8 cellular contexts compared by ENCODE assay signal in the genomic region with DNA sequence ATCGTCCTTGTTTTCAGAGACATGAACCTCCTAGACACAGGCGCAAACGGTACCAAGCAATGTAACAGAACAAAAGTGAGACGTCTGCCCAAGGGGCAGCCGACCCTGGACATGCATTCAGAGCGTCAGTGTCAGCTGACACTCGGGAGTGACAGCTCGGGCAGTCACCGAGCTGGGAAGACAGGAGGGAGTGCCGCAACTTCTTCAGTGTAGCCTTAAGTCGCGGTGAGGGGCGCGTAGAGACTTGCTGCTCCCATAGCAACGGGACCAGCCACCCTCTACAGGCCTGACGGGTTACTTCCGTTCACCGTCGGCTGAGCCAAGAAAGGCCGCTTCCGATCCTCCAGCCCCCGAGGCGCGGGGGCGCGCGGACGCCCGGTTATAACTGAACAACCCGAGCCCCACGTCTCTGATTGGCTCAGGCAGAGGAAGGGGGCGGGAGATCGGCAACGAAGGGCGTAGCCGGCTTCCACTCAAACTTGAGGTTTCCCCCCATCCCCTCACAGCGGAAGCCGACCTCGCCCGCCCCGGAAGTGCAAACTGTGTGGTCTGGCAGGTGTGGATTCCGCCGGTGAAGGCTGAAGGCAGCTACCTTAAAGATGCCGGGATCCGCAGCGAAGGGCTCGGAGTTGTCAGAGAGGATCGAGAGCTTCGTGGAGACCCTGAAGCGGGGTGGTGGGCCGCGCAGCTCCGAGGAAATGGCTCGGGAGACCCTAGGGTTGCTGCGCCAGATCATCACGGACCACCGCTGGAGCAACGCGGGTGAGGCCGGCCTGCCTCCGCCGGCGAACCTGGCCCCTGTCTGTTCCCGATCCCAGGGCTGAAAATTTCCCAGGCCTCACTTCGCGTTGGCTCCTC. TPM values are rescaled to one million over a fixed set of nuclear protein-coding genes. Genes with fewer than 3 reads are reported as not detected.
DNase-seq lines count a peak whose midpoint lies in the region; ATAC-seq and TF ChIP-seq lines count a peak whose summit lies in the region.

A gene (plus strand): TSS at position 530 of the 858 bp plus-strand sequence. CDS start 70 bp downstream, at position 600.

- peaks cover 7 to 21% (median 16%) of the 10 kb centered on the region in 4 donors for H3K36me3 ChIP-seq in liver (ENCODE audit: control insufficient read depth in 4 of 4, insufficient read depth in 3 of 4, low read depth in 1 of 4, low read length in 3 of 4)

- intact Hi-C loops in CD14-positive monocyte (cut with micrococcal nuclease): loop anchor here in 1 of 2 donors (5.0 to 10.0 kb wide), 2 partner anchors 35 to 62 kb away; a partner anchor contains a TSS

- H3K9ac ChIP-seq in liver (ENCODE audit: low read depth in 1 of 2, low read length in 2 of 2): peak within 1 kb of the TSS; percentile 45 to 82

- DNase-seq in CD14-positive monocyte (ENCODE audit: low spot score) (peak; percentile 92), NCI-H82 (lab: John Stamatoyannopoulos, UW) (peak; percentile 98), dermis microvascular lymphatic vessel endothelial cell (ENCODE audit: low read depth in 2 of 2) (peak; percentile 72 to 94)
- DNase-seq in activated CD4-positive, alpha-beta T cell treated with anti-CD3 and anti-CD28 coated beads, Interleukin-2, amount 50 U/mL, for 48 hours: peak; percentile 100
- peak; percentile 99 for DNase-seq in stimulated activated CD4-positive, alpha-beta T cell treated with anti-CD3 and anti-CD28 coated beads, Interleukin-4, amount 100 ng/mL, for 24 hours

- H3K9me3 Mint-ChIP-seq in CD14-positive monocyte: peaks cover 0 to 5% (median 0%) of the 10 kb centered on the region in 7 donors

- TF ChIP-seq CTCF in CD14-positive monocyte (IDR thresholded peaks at IDR 0.05) (peak; percentile 22), liver (IDR thresholded peaks at IDR 0.05; ENCODE audit: low read depth, low read length, missing input control) (no peak)

- ATAC-seq in GM19397 (IDR thresholded peaks at IDR 0.05; ENCODE audit: unreplicated experiment) (peak; percentile 96), HG03571 (IDR thresholded peaks at IDR 0.05; ENCODE audit: unreplicated experiment) (peak; percentile 97)

- peak within 1 kb of the TSS; percentile 93 to 99 (median 97) for H3K27ac Mint-ChIP-seq in CD14-positive monocyte

- H3K36me3 Mint-ChIP-seq in CD14-positive monocyte: peaks cover 27 to 35% of the 10 kb centered on the region in 2 donors

- peak within 1 kb of the TSS; percentile 86 to 91 (median 87) for H3K4me3 ChIP-seq in liver (ENCODE audit: low read depth in 1 of 3, low read length in 3 of 3)

- H3K4me1 Mint-ChIP-seq in CD14-positive monocyte: peaks cover 27% of the 10 kb centered on the region

- H3K27me3 Mint-ChIP-seq in CD14-positive monocyte (ENCODE audit: low read depth in 3 of 3): peaks cover 0 to 3% (median 2%) of the 10 kb centered on the region in 3 donors

- peak; percentile 47 to 59 for TF ChIP-seq RAD21 in liver (IDR thresholded peaks at IDR 0.05)

- peaks cover 0 to 3% (median 0%) of the 10 kb centered on the region in 4 donors for H3K9me3 ChIP-seq in liver (ENCODE audit: control insufficient read depth in 4 of 4, low read length in 3 of 4)

- peak within 1 kb of the TSS; percentile 74 to 85 for H3K27ac ChIP-seq in liver (ENCODE audit: low read depth in 1 of 2, low read length in 2 of 2)

- no peaks in the 10 kb centered on the region for H3K27me3 ChIP-seq in liver (ENCODE audit: control insufficient read depth in 4 of 4, insufficient read depth in 4 of 4, low read length in 3 of 4)

- H3K4me3 Mint-ChIP-seq in CD14-positive monocyte: peak within 1 kb of the TSS; percentile 98 to 99

- 1% methylated on average over 66 of the region's 66 CpGs for WGBS in liver

- H3K4me1 ChIP-seq in liver (ENCODE audit: control insufficient read depth in 4 of 4, insufficient read depth in 4 of 4, low read length in 3 of 4): peaks cover 0 to 17% (median 12%) of the 10 kb centered on the region in 4 donors

TF ChIP-seq in liver, 16 proteins besides CTCF, POLR2A, EP300 and RAD21:
- TF ChIP-seq TAF1 (conservative IDR thresholded peaks at IDR 0.05): peak; percentile 61
- TF ChIP-seq RXRA (IDR thresholded peaks at IDR 0.05): peak; percentile 88 to 92
- TF ChIP-seq FOXA2 (IDR thresholded peaks at IDR 0.05): no peak
- TF ChIP-seq, protein P1, sequence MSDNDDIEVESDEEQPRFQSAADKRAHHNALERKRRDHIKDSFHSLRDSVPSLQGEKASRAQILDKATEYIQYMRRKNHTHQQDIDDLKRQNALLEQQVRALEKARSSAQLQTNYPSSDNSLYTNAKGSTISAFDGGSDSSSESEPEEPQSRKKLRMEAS (IDR thresholded peaks at IDR 0.05): peak; percentile 67
- no peak for TF ChIP-seq HNF4G (IDR thresholded peaks at IDR 0.05)
- TF ChIP-seq, protein P2, sequence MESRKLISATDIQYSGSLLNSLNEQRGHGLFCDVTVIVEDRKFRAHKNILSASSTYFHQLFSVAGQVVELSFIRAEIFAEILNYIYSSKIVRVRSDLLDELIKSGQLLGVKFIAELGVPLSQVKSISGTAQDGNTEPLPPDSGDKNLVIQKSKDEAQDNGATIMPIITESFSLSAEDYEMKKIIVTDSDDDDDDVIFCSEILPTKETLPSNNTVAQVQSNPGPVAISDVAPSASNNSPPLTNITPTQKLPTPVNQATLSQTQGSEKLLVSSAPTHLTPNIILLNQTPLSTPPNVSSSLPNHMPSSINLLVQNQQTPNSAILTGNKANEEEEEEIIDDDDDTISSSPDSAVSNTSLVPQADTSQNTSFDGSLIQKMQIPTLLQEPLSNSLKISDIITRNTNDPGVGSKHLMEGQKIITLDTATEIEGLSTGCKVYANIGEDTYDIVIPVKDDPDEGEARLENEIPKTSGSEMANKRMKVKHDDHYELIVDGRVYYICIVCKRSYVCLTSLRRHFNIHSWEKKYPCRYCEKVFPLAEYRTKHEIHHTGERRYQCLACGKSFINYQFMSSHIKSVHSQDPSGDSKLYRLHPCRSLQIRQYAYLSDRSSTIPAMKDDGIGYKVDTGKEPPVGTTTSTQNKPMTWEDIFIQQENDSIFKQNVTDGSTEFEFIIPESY (IDR thresholded peaks at IDR 0.05): peak; percentile 36
- TF ChIP-seq SP1 (IDR thresholded peaks at IDR 0.05): peak; percentile 96
- TF ChIP-seq GABPA (IDR thresholded peaks at IDR 0.05 in 1 of 2, conservative IDR thresholded peaks at IDR 0.05 in 1 of 2): peak; percentile 91 to 98
- TF ChIP-seq HNF4A (conservative IDR thresholded peaks at IDR 0.05): peak; percentile 13 to 48
- TF ChIP-seq JUND (IDR thresholded peaks at IDR 0.05): peak in 1 of 2 donors; percentile 42
- no peak for TF ChIP-seq FOXA1 (IDR thresholded peaks at IDR 0.05)
- TF ChIP-seq EGR1 (IDR thresholded peaks at IDR 0.05; ENCODE audit: low read depth in 2 of 2): peak; percentile 87 to 91
- TF ChIP-seq YY1 (IDR thresholded peaks at IDR 0.05): peak; percentile 69
- TF ChIP-seq, protein P3, sequence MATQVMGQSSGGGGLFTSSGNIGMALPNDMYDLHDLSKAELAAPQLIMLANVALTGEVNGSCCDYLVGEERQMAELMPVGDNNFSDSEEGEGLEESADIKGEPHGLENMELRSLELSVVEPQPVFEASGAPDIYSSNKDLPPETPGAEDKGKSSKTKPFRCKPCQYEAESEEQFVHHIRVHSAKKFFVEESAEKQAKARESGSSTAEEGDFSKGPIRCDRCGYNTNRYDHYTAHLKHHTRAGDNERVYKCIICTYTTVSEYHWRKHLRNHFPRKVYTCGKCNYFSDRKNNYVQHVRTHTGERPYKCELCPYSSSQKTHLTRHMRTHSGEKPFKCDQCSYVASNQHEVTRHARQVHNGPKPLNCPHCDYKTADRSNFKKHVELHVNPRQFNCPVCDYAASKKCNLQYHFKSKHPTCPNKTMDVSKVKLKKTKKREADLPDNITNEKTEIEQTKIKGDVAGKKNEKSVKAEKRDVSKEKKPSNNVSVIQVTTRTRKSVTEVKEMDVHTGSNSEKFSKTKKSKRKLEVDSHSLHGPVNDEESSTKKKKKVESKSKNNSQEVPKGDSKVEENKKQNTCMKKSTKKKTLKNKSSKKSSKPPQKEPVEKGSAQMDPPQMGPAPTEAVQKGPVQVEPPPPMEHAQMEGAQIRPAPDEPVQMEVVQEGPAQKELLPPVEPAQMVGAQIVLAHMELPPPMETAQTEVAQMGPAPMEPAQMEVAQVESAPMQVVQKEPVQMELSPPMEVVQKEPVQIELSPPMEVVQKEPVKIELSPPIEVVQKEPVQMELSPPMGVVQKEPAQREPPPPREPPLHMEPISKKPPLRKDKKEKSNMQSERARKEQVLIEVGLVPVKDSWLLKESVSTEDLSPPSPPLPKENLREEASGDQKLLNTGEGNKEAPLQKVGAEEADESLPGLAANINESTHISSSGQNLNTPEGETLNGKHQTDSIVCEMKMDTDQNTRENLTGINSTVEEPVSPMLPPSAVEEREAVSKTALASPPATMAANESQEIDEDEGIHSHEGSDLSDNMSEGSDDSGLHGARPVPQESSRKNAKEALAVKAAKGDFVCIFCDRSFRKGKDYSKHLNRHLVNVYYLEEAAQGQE (IDR thresholded peaks at IDR 0.05): peak; percentile 63
- TF ChIP-seq, protein P4, sequence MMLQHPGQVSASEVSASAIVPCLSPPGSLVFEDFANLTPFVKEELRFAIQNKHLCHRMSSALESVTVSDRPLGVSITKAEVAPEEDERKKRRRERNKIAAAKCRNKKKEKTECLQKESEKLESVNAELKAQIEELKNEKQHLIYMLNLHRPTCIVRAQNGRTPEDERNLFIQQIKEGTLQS (IDR thresholded peaks at IDR 0.05): no peak
- TF ChIP-seq NR2F2 (IDR thresholded peaks at IDR 0.05): peak; percentile 78

RNA-seq across cellular contexts. Expression of the gene that starts here (rescaled TPM):
- 10 to 100 TPM; 20.8 to 26.3 TPM for polyA plus RNA-seq in CD14-positive monocyte
- total RNA-seq in dermis microvascular lymphatic vessel endothelial cell: 37.2 and 70.8 TPM in 2 replicates
- 10 to 100 TPM; 16.2 to 22.0 TPM for total RNA-seq in liver
- 10 to 100 TPM; 18.5 to 23.6 TPM for polyA plus RNA-seq in liver

Comparison
In these comparisons a context has a peak if more than half of its experiments do, and no peak if none do; other contexts are left out.
1. Peak in every context shown above with its lines: DNase-seq, ATAC-seq, H3K4me3 ChIP-seq and H3K27ac ChIP-seq.